ENCODE assay signal across 8 cellular contexts in genomic region chr3:184514151-184514490, GRCh38. TPM values are rescaled to one million over a fixed set of nuclear protein-coding genes. Genes with fewer than 3 reads are reported as not detected.
DNase-seq lines count a peak whose midpoint lies in the region; ATAC-seq and TF ChIP-seq lines count a peak whose summit lies in the region.

No MANE protein-coding gene starts in this region.

- H3K27ac Mint-ChIP-seq in naive B cell: peak overlapping the region in 3 of 6 donors; percentile 10 to 49 (median 27)

- peaks cover 0 to 5% (median 2%) of the 10 kb centered on the region in 7 donors for H3K9me3 Mint-ChIP-seq in naive B cell

- peak overlapping the region in 5 of 8 donors; percentile 24 to 78 (median 54) for H3K4me3 Mint-ChIP-seq in naive B cell

- ATAC-seq in HG03175 (IDR thresholded peaks at IDR 0.05; ENCODE audit: unreplicated experiment): peak; percentile 14
- no peak for ATAC-seq in naive B cell (ENCODE audit: low read depth in 2 of 2)
- no peak for ATAC-seq in GM21529 (IDR thresholded peaks at IDR 0.05; ENCODE audit: unreplicated experiment)

- H3K4me3 ChIP-seq in AG10803 (ENCODE audit: low read length) (peak overlapping the region; percentile 31), coronary artery (peak overlapping the region; percentile 66)

- TF ChIP-seq CTCF in AG10803 (conservative IDR thresholded peaks at IDR 0.05; ENCODE audit: low read length): no peak; the same call in 1 of the 2 replicates
- no peak for TF ChIP-seq CTCF in coronary artery (IDR thresholded peaks at IDR 0.05)

- DNase-seq in AG10803 (ENCODE audit: low read depth): no peak
- no peak for DNase-seq in coronary artery (ENCODE audit: low spot score)
- DNase-seq in naive B cell: no peak
- DNase-seq in NCI-H82 treated with DMSO at 0.1 percent for 48 hours (lab: John Stamatoyannopoulos, UW; ENCODE audit: unreplicated experiment): no peak
- no peak for DNase-seq in hypothalamus (lab: John Stamatoyannopoulos, UW)
- no peak for DNase-seq in SIG-M5 (lab: John Stamatoyannopoulos, UW)

- H3K4me1 Mint-ChIP-seq in naive B cell: peaks cover 6 to 13% (median 6%) of the 10 kb centered on the region in 3 donors

- peaks cover 53 to 61% (median 61%) of the 10 kb centered on the region in 3 donors for H3K27me3 Mint-ChIP-seq in naive B cell

- H3K27ac ChIP-seq in coronary artery: peak overlapping the region in 1 of 2 donors; percentile 50

- H3K36me3 Mint-ChIP-seq in naive B cell: no peaks in the 10 kb centered on the region

RNA-seq across cellular contexts. Expression of gene EPHB3, which starts 47.5 kb away (rescaled TPM):
- polyA plus RNA-seq in naive B cell (ENCODE audit: low read depth in 6 of 6): not detected
